In the genomic region with DNA sequence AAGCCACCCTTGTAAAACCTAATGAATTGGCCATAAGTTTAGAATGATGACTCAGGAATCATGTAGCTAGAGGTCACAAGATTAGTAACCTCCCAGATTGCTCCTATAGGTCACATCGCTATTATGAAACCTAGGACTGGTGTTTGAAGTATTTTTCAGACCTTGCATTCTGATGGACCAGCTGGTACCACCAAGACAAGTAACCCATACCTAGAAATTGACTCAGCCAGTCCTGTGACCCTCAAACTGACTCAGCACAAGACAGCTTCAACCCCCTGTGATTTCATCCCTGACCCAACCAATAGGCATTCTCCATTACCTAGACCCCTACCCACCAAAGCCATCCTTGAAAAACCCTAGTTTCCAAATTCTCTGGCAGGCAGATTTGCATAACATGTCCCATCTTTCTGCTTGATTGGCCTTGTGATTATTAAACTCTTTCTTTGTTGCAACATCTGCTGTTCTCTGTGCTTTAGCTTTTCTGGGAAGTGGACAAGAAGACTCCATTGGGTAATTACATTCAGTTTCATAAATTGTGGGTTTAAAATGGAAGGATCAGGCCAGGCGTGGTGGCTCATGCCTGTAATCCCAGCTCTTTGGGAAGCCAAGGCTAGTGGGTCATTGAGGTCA, we compare ENCODE assay signal across 17 cellular contexts.
"Had no signal": no experiment of that assay in that cellular context is flagged by ENCODE, and none has a peak within 500 bp of the region (broad histone marks: within the 10 kb centered on the region; RNA-seq: fewer than 3 reads in every experiment).

No MANE protein-coding gene starts in this region.

- H3K36me3 ChIP-seq: ascending aorta, cardiac muscle cell, colonic mucosa, right atrium auricular region, tibial artery, vagina had no signal

- H3K9me3 ChIP-seq: ascending aorta, colonic mucosa, tibial artery, vagina had no signal

- H3K4me1 Mint-ChIP-seq: activated CD8-positive, alpha-beta memory T cell treated with anti-CD3 and anti-CD28 coated beads, Interleukin-2, amount 10 ng/mL, durations not matched to agents 7 days and 5 days; activated naive CD8-positive, alpha-beta T cell treated with anti-CD3 and anti-CD28 coated beads, Interleukin-2, amount 10 ng/mL, durations not matched to agents 7 days and 5 days; natural killer cell; stimulated activated effector memory CD8-positive, alpha-beta T cell treated with anti-CD3 and anti-CD28 coated beads, Interleukin-12 subunit alpha, Interleukin-12 subunit beta, amount 100 ng/mL, for 72 hours had no signal

- H3K27ac ChIP-seq: ascending aorta, cardiac muscle cell, colonic mucosa, right atrium auricular region, tibial artery, vagina had no signal

- H3K4me3 ChIP-seq: ascending aorta, cardiac muscle cell, colonic mucosa, right atrium auricular region, smooth muscle cell, tibial artery, vagina had no signal

- ATAC-seq: activated CD8-positive, alpha-beta memory T cell treated with anti-CD3 and anti-CD28 coated beads, Interleukin-2, amount 10 ng/mL, durations not matched to agents 7 days and 5 days; natural killer cell; stimulated activated effector memory CD8-positive, alpha-beta T cell treated with anti-CD3 and anti-CD28 coated beads, Interleukin-12 subunit alpha, Interleukin-12 subunit beta, amount 100 ng/mL, for 72 hours had no signal

- H3K36me3 Mint-ChIP-seq: activated CD8-positive, alpha-beta memory T cell treated with anti-CD3 and anti-CD28 coated beads, Interleukin-2, amount 10 ng/mL, durations not matched to agents 7 days and 5 days; activated naive CD8-positive, alpha-beta T cell treated with anti-CD3 and anti-CD28 coated beads, Interleukin-2, amount 10 ng/mL, durations not matched to agents 7 days and 5 days; natural killer cell; stimulated activated effector memory CD8-positive, alpha-beta T cell treated with anti-CD3 and anti-CD28 coated beads, Interleukin-12 subunit alpha, Interleukin-12 subunit beta, amount 100 ng/mL, for 72 hours had no signal

- H3K4me1 ChIP-seq: ascending aorta, colonic mucosa, tibial artery, vagina had no signal

- H3K27me3 ChIP-seq: ascending aorta, cardiac muscle cell, colonic mucosa, right atrium auricular region, tibial artery, vagina had no signal

- H3K27ac Mint-ChIP-seq: activated CD8-positive, alpha-beta memory T cell treated with anti-CD3 and anti-CD28 coated beads, Interleukin-2, amount 10 ng/mL, durations not matched to agents 7 days and 5 days; activated naive CD8-positive, alpha-beta T cell treated with anti-CD3 and anti-CD28 coated beads, Interleukin-2, amount 10 ng/mL, durations not matched to agents 7 days and 5 days; natural killer cell; stimulated activated effector memory CD8-positive, alpha-beta T cell treated with anti-CD3 and anti-CD28 coated beads, Interleukin-12 subunit alpha, Interleukin-12 subunit beta, amount 100 ng/mL, for 72 hours had no signal

- DNase-seq: activated CD4-positive, alpha-beta T cell treated with anti-CD3 and anti-CD28 coated beads, Interleukin-2, amount 50 U/mL, for 48 hours; activated CD4-positive, CD25-positive, alpha-beta regulatory T cell treated with anti-CD3 and anti-CD28 coated beads, Interleukin-2, amount 50 U/mL, for 72 hours; activated CD8-positive, alpha-beta memory T cell treated with anti-CD3 and anti-CD28 coated beads, Interleukin-2, amount 10 ng/mL, durations not matched to agents 7 days and 5 days; activated gamma-delta T cell treated with Interleukin-2 at 50 U/mL for 16 hours; activated naive CD8-positive, alpha-beta T cell treated with anti-CD3 and anti-CD28 coated beads, Interleukin-2, amount 10 ng/mL, durations not matched to agents 7 days and 5 days; activated T-cell treated with anti-CD3 and anti-CD28 coated beads, Interleukin-2, amount 50 U/mL, for 48 hours; colonic mucosa; glutamatergic neuron; natural killer cell; posterior cingulate gyrus; tibial artery had no signal

- H3K4me3 Mint-ChIP-seq: activated CD8-positive, alpha-beta memory T cell treated with anti-CD3 and anti-CD28 coated beads, Interleukin-2, amount 10 ng/mL, durations not matched to agents 7 days and 5 days; activated naive CD8-positive, alpha-beta T cell treated with anti-CD3 and anti-CD28 coated beads, Interleukin-2, amount 10 ng/mL, durations not matched to agents 7 days and 5 days; natural killer cell; stimulated activated effector memory CD8-positive, alpha-beta T cell treated with anti-CD3 and anti-CD28 coated beads, Interleukin-12 subunit alpha, Interleukin-12 subunit beta, amount 100 ng/mL, for 72 hours had no signal

- H3K4me2 ChIP-seq: smooth muscle cell had no signal
